Comparison of ENCODE assay signal across 2 cellular contexts in genomic region chr4:39976945-39977488, GRCh38.
TF ChIP-seq lines count a peak whose summit lies in the region.

No MANE protein-coding gene starts in this region.

TF ChIP-seq in GM12891, 5 proteins besides CTCF, POLR2A, EP300 and RAD21 (continued from another document):
- TF ChIP-seq PAX5 (IDR thresholded peaks at IDR 0.05; ENCODE audit: insufficient read depth, low read length, severe bottlenecking) (no peak), SPI1 (IDR thresholded peaks at IDR 0.05; ENCODE audit: low read depth, low read length) (no peak), TAF1 (IDR thresholded peaks at IDR 0.05; ENCODE audit: low read depth, low read length) (no peak)

TF ChIP-seq in endothelial cell of umbilical vein, 7 proteins besides CTCF, POLR2A, EP300 and RAD21 (continued from another document):
- TF ChIP-seq MAX (IDR thresholded peaks at IDR 0.05; ENCODE audit: insufficient read depth, insufficient read length) = no peak
- TF ChIP-seq FOS (IDR thresholded peaks at IDR 0.05; ENCODE audit: borderline replicate concordance, insufficient read depth, low read length) = no peak
- no peak for TF ChIP-seq EZH2 (IDR thresholded peaks at IDR 0.05; ENCODE audit: borderline replicate concordance, low read depth, low read length, severe bottlenecking)
